ENCODE assay signal across 9 cellular contexts in genomic region chr3:8663177-8664061, GRCh38. TPM values are rescaled to one million over a fixed set of nuclear protein-coding genes. Genes with fewer than 3 reads are reported as not detected.
DNase-seq lines count a peak whose midpoint lies in the region; ATAC-seq, FAIRE-seq and TF ChIP-seq lines count a peak whose summit lies in the region.
"Had no signal": no experiment of that assay in that cellular context is flagged by ENCODE, and none has a peak within 500 bp of the region (broad histone marks: within the 10 kb centered on the region; RNA-seq: fewer than 3 reads in every experiment).

No MANE protein-coding gene starts in this region.

- peak; percentile 36 for ATAC-seq in GM21576 (IDR thresholded peaks at IDR 0.05; ENCODE audit: unreplicated experiment)
- no peak for ATAC-seq in activated B cell treated with CpG ODN at 0.5 μM for 24 hours (ENCODE audit: low read depth)
- ATAC-seq in pancreas = peak; percentile 67 to 89 (median 80)
- ATAC-seq in GM19455 (IDR thresholded peaks at IDR 0.05; ENCODE audit: unreplicated experiment) = no peak

- no peaks in the 10 kb centered on the region for H3K27me3 ChIP-seq in pancreas

- peaks cover 31% of the 10 kb centered on the region for H3K4me1 Mint-ChIP-seq in activated B cell treated with CpG ODN at 0.5 μM for 24 hours

- no peaks in the 10 kb centered on the region for H3K36me3 ChIP-seq in pancreas

- TF ChIP-seq CTCF in activated B cell treated with CpG ODN at 0.5 μM for 24 hours (IDR thresholded peaks at IDR 0.05) (peak; percentile 51), pancreas (IDR thresholded peaks at IDR 0.05) (peak; percentile 32 to 51 (median 42))

- DNase-seq in NCI-H2171 treated with DMSO at 0.1 percent for 48 hours (lab: John Stamatoyannopoulos, UW) (peak; percentile 21), NCI-H2171 (lab: John Stamatoyannopoulos, UW) (no peak), NCI-H1092 treated with DMSO at 0.1 percent for 48 hours (lab: John Stamatoyannopoulos, UW) (peak; percentile 19), activated B cell treated with CpG ODN at 0.5 μM for 24 hours (no peak), fibroblast of the conjunctiva (ENCODE audit: low read depth) (peak; percentile 53), pancreas (peak in 5 of 6 donors; percentile 54 to 73 (median 68))

- H3K36me3 Mint-ChIP-seq in activated B cell treated with CpG ODN at 0.5 μM for 24 hours (ENCODE audit: low read depth) = no peaks in the 10 kb centered on the region

- no peak for FAIRE-seq in pancreas (lab: Jason Lieb, UNC)
- FAIRE-seq: colon had no signal

- POLR2A ChIA-PET in activated B cell treated with CpG ODN at 0.5 μM for 24 hours (lab: Charles Lee) = no interaction called here

- H3K4me3 Mint-ChIP-seq in activated B cell treated with CpG ODN at 0.5 μM for 24 hours = no peak overlapping the region

- CTCF ChIA-PET in activated B cell treated with CpG ODN at 0.5 μM for 24 hours (lab: Charles Lee) = no interaction called here

- H3K9me3 Mint-ChIP-seq in activated B cell treated with CpG ODN at 0.5 μM for 24 hours = no peaks in the 10 kb centered on the region

- 41 to 51% methylated on average over 12 of the region's 12 CpGs for WGBS in pancreas, 2 donors

- intact Hi-C loops in activated B cell treated with CpG ODN at 0.5 μM for 24 hours (cut with micrococcal nuclease) (loop anchor here (1.0 to 2.0 kb wide), 2 partner anchors 104 to 639 kb away; no protein-coding TSS in a partner anchor), pancreas (cut with DNase I) (no loop called here)

- H3K4me1 ChIP-seq in pancreas = peaks cover 0 to 4% (median 0%) of the 10 kb centered on the region in 3 donors

- H3K27ac Mint-ChIP-seq in activated B cell treated with CpG ODN at 0.5 μM for 24 hours = no peak overlapping the region

- H3K27ac ChIP-seq in pancreas = no peak overlapping the region

- no peaks in the 10 kb centered on the region for H3K9me3 ChIP-seq in pancreas

- peaks cover 2% of the 10 kb centered on the region for H3K27me3 Mint-ChIP-seq in activated B cell treated with CpG ODN at 0.5 μM for 24 hours

- no peak overlapping the region for H3K4me3 ChIP-seq in pancreas

RNA-seq across cellular contexts. Expression of gene SSUH2, which starts 18.8 kb away (rescaled TPM):
- total RNA-seq in activated B cell treated with CpG ODN at 0.5 μM for 24 hours (0.39 TPM in 1 of 2 replicates, not detected in the other), pancreas (under 1 TPM; 0.06 to 0.78 (median 0.16) TPM)
- polyA plus RNA-seq in pancreas = 1 to 10 TPM in 1 of 2 donors, under 1 TPM in 1; 0.42 to 1.8 TPM

Comparison
In these comparisons a context has a peak if more than half of its experiments do, and no peak if none do; other contexts are left out.
1. DNase-seq: peak in NCI-H2171 treated with DMSO at 0.1 percent for 48 hours (single experiment), NCI-H1092 treated with DMSO at 0.1 percent for 48 hours (single experiment), fibroblast of the conjunctiva (single experiment) and pancreas (5 of 6); none in NCI-H2171 (single experiment) and activated B cell treated with CpG ODN at 0.5 μM for 24 hours (single experiment).
2. ATAC-seq: peak in GM21576 (single experiment) and pancreas (4 of 4); none in activated B cell treated with CpG ODN at 0.5 μM for 24 hours (single experiment) and GM19455 (single experiment).